Comparison of ENCODE assay signal across 1 cellular context in genomic region chr2:52034706-52035105, GRCh38.
TF ChIP-seq lines count a peak whose summit lies in the region.

No MANE protein-coding gene starts in this region.

TF ChIP-seq in GM23338, 12 proteins besides CTCF, POLR2A, EP300 and RAD21:
- TF ChIP-seq, protein P1, sequence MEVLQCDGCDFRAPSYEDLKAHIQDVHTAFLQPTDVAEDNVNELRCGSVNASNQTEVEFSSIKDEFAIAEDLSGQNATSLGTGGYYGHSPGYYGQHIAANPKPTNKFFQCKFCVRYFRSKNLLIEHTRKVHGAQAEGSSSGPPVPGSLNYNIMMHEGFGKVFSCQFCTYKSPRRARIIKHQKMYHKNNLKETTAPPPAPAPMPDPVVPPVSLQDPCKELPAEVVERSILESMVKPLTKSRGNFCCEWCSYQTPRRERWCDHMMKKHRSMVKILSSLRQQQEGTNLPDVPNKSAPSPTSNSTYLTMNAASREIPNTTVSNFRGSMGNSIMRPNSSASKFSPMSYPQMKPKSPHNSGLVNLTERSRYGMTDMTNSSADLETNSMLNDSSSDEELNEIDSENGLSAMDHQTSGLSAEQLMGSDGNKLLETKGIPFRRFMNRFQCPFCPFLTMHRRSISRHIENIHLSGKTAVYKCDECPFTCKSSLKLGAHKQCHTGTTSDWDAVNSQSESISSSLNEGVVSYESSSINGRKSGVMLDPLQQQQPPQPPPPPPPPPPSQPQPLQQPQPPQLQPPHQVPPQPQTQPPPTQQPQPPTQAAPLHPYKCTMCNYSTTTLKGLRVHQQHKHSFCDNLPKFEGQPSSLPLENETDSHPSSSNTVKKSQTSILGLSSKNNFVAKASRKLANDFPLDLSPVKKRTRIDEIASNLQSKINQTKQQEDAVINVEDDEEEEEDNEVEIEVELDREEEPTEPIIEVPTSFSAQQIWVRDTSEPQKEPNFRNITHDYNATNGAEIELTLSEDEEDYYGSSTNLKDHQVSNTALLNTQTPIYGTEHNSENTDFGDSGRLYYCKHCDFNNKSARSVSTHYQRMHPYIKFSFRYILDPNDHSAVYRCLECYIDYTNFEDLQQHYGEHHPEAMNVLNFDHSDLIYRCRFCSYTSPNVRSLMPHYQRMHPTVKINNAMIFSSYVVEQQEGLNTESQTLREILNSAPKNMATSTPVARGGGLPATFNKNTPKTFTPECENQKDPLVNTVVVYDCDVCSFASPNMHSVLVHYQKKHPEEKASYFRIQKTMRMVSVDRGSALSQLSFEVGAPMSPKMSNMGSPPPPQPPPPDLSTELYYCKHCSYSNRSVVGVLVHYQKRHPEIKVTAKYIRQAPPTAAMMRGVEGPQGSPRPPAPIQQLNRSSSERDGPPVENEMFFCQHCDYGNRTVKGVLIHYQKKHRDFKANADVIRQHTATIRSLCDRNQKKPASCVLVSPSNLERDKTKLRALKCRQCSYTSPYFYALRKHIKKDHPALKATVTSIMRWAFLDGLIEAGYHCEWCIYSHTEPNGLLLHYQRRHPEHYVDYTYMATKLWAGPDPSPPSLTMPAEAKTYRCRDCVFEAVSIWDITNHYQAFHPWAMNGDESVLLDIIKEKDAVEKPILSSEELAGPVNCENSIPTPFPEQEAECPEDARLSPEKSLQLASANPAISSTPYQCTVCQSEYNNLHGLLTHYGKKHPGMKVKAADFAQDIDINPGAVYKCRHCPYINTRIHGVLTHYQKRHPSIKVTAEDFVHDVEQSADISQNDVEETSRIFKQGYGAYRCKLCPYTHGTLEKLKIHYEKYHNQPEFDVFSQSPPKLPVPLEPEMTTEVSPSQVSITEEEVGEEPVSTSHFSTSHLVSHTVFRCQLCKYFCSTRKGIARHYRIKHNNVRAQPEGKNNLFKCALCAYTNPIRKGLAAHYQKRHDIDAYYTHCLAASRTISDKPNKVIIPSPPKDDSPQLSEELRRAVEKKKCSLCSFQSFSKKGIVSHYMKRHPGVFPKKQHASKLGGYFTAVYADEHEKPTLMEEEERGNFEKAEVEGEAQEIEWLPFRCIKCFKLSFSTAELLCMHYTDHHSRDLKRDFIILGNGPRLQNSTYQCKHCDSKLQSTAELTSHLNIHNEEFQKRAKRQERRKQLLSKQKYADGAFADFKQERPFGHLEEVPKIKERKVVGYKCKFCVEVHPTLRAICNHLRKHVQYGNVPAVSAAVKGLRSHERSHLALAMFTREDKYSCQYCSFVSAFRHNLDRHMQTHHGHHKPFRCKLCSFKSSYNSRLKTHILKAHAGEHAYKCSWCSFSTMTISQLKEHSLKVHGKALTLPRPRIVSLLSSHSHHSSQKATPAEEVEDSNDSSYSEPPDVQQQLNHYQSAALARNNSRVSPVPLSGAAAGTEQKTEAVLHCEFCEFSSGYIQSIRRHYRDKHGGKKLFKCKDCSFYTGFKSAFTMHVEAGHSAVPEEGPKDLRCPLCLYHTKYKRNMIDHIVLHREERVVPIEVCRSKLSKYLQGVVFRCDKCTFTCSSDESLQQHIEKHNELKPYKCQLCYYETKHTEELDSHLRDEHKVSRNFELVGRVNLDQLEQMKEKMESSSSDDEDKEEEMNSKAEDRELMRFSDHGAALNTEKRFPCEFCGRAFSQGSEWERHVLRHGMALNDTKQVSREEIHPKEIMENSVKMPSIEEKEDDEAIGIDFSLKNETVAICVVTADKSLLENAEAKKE (CRISPR knock-in tag; IDR thresholded peaks at IDR 0.05) = no peak
- TF ChIP-seq, protein P2, sequence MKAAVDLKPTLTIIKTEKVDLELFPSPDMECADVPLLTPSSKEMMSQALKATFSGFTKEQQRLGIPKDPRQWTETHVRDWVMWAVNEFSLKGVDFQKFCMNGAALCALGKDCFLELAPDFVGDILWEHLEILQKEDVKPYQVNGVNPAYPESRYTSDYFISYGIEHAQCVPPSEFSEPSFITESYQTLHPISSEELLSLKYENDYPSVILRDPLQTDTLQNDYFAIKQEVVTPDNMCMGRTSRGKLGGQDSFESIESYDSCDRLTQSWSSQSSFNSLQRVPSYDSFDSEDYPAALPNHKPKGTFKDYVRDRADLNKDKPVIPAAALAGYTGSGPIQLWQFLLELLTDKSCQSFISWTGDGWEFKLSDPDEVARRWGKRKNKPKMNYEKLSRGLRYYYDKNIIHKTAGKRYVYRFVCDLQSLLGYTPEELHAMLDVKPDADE (IDR thresholded peaks at IDR 0.05) = no peak
- TF ChIP-seq REST (IDR thresholded peaks at IDR 0.05; ENCODE audit: unreplicated experiment) = no peak
TF ChIP-seq in GM23338: peak in this region for 0.
